16 cellular contexts compared by ENCODE assay signal in genomic region chr9:121472361-121472910, GRCh38. TPM values are rescaled to one million over a fixed set of nuclear protein-coding genes. Genes with fewer than 3 reads are reported as not detected.
A peak's percentile ranks its signal among the peaks of the same experiment; 100 is the strongest.
DNase-seq lines count a peak whose midpoint lies in the region; ATAC-seq, FAIRE-seq and TF ChIP-seq lines count a peak whose summit lies in the region.
"Had no signal": no experiment of that assay in that cellular context is flagged by ENCODE, and none has a peak within 500 bp of the region (broad histone marks: within the 10 kb centered on the region; RNA-seq: fewer than 3 reads in every experiment).

No MANE protein-coding gene starts in this region.

- WGBS in right cardiac atrium, result 87% methylated on average over 8 of the region's 8 CpGs
- 34 to 42% methylated on average over 5 to 8 of the region's 8 CpGs for WGBS in endodermal cell (ENCODE audit: insufficient coverage in 1 of 2, insufficient read length in 1 of 2), 2 experiments
- WGBS in small intestine, 3 donors, result 43 to 66% (median 47%) methylated on average over 8 of the region's 8 CpGs

- H3K4me1 Mint-ChIP-seq in endodermal cell (peaks cover 8% of the 10 kb centered on the region), mesothelial cell of epicardium (no peaks in the 10 kb centered on the region)
- H3K4me1 Mint-ChIP-seq: CD4-positive, CD25-positive, alpha-beta regulatory T cell had no signal

- H3K36me3 ChIP-seq in endodermal cell (ENCODE audit: control insufficient read depth, insufficient read depth, low read length) (no peaks in the 10 kb centered on the region), small intestine (ENCODE audit: control insufficient read depth in 2 of 2, insufficient read depth in 2 of 2, low read length in 2 of 2) (no peaks in the 10 kb centered on the region)
- H3K36me3 ChIP-seq: BLaER1 treated with 17β-estradiol and CSF1 and Interleukin-3, amounts not matched to agents 10 nM and 100 nM had no signal

- H3K27ac ChIP-seq in right cardiac atrium (ENCODE audit: low read length) (peak overlapping the region; percentile 13), endodermal cell (ENCODE audit: low read depth, low read length) (no peak overlapping the region), small intestine (ENCODE audit: low read depth in 1 of 2, low read length in 1 of 2) (no peak overlapping the region)
- H3K27ac ChIP-seq: BLaER1 treated with 17β-estradiol and CSF1 and Interleukin-3, amounts not matched to agents 10 nM and 100 nM had no signal

- FAIRE-seq in small intestine (lab: Jason Lieb, UNC), result no peak
- FAIRE-seq: G401.6, GM12892, H54 had no signal

- H3K27me3 Mint-ChIP-seq in endodermal cell (ENCODE audit: insufficient read depth) (peaks cover 19% of the 10 kb centered on the region), mesothelial cell of epicardium (ENCODE audit: low read depth) (peaks cover 48% of the 10 kb centered on the region)

- no peak for TF ChIP-seq CTCF in endodermal cell (conservative IDR thresholded peaks at IDR 0.05)
- TF ChIP-seq CTCF in mesothelial cell of epicardium (IDR thresholded peaks at IDR 0.05; ENCODE audit: unreplicated experiment), result no peak

- DNase-seq in right cardiac atrium (no peak), left cardiac atrium (no peak), NCI-H526 (lab: John Stamatoyannopoulos, UW) (peak; percentile 12 to 50), endodermal cell (peak; percentile 79), erythroblast (lab: John Stamatoyannopoulos, UW) (no peak), small intestine (no peak), mesothelial cell of epicardium (ENCODE audit: low spot score in 2 of 2, unreplicated experiment in 2 of 2) (no peak)
- DNase-seq: ACHN; CD4-positive, CD25-positive, alpha-beta regulatory T cell; DMS79 had no signal

- no peaks in the 10 kb centered on the region for H3K9me3 ChIP-seq in right cardiac atrium (ENCODE audit: control insufficient read depth, low read length)
- no peaks in the 10 kb centered on the region for H3K9me3 ChIP-seq in endodermal cell (ENCODE audit: control insufficient read depth, low read length)
- no peaks in the 10 kb centered on the region for H3K9me3 ChIP-seq in small intestine (ENCODE audit: control insufficient read depth, low read depth)
- H3K9me3 ChIP-seq: BLaER1 treated with 17β-estradiol and CSF1 and Interleukin-3, amounts not matched to agents 10 nM and 100 nM had no signal

- H3K27me3 ChIP-seq in right cardiac atrium (ENCODE audit: control insufficient read depth, insufficient read depth) (no peaks in the 10 kb centered on the region), endodermal cell (ENCODE audit: control insufficient read depth, insufficient read depth, low read length, poor library complexity, severe bottlenecking) (peaks cover 22% of the 10 kb centered on the region), small intestine (ENCODE audit: control insufficient read depth in 2 of 2, insufficient read depth in 2 of 2, low read length in 2 of 2) (peaks cover 0 to 6% of the 10 kb centered on the region in 2 donors)
- H3K27me3 ChIP-seq: BLaER1 treated with 17β-estradiol and CSF1 and Interleukin-3, amounts not matched to agents 10 nM and 100 nM had no signal

- no peak for TF ChIP-seq POLR2A in erythroblast (IDR thresholded peaks at IDR 0.05; ENCODE audit: low read length)

- H3K9me3 Mint-ChIP-seq in endodermal cell (no peaks in the 10 kb centered on the region), mesothelial cell of epicardium (no peaks in the 10 kb centered on the region)
- H3K9me3 Mint-ChIP-seq: CD4-positive, CD25-positive, alpha-beta regulatory T cell had no signal

- no peak overlapping the region for H3K4me3 ChIP-seq in right cardiac atrium (ENCODE audit: low read length)
- no peak overlapping the region for H3K4me3 ChIP-seq in endodermal cell (ENCODE audit: low read length)
- no peak overlapping the region for H3K4me3 ChIP-seq in small intestine (ENCODE audit: low read depth in 1 of 2, low read length in 2 of 2)
- H3K4me3 ChIP-seq: BLaER1 treated with 17β-estradiol and CSF1 and Interleukin-3, amounts not matched to agents 10 nM and 100 nM had no signal

- H3K36me3 Mint-ChIP-seq in endodermal cell (ENCODE audit: low read depth) (no peaks in the 10 kb centered on the region), mesothelial cell of epicardium (no peaks in the 10 kb centered on the region)
- H3K36me3 Mint-ChIP-seq: CD4-positive, CD25-positive, alpha-beta regulatory T cell had no signal

- H3K27ac Mint-ChIP-seq in endodermal cell, result no peak overlapping the region
- H3K27ac Mint-ChIP-seq in mesothelial cell of epicardium, result no peak overlapping the region
- H3K27ac Mint-ChIP-seq: CD4-positive, CD25-positive, alpha-beta regulatory T cell had no signal

- peaks cover 13% of the 10 kb centered on the region for H3K4me1 ChIP-seq in right cardiac atrium (ENCODE audit: control insufficient read depth, insufficient read depth, low read length)
- H3K4me1 ChIP-seq in endodermal cell (ENCODE audit: control insufficient read depth, insufficient read depth, low read length), result no peaks in the 10 kb centered on the region
- H3K4me1 ChIP-seq in small intestine (ENCODE audit: control insufficient read depth in 2 of 2, insufficient read depth in 1 of 2, low read depth in 1 of 2, low read length in 1 of 2), result no peaks in the 10 kb centered on the region
- H3K4me1 ChIP-seq: BLaER1 treated with 17β-estradiol and CSF1 and Interleukin-3, amounts not matched to agents 10 nM and 100 nM had no signal

- intact Hi-C loops in right cardiac atrium (cut with DNase I), result loop anchor here in 2 of 4 donors (10.0 kb wide), 1 partner anchor 62 kb away; no protein-coding TSS in a partner anchor
- intact Hi-C loops in left cardiac atrium (cut with DNase I), result no loop called here

- ATAC-seq in right cardiac atrium (no peak), left cardiac atrium (no peak), GM18907 (IDR thresholded peaks at IDR 0.05; ENCODE audit: unreplicated experiment) (no peak)

- H3K9ac ChIP-seq in endodermal cell (ENCODE audit: extremely low read depth, low read length, poor library complexity, severe bottlenecking), result no peak overlapping the region
- H3K9ac ChIP-seq: BLaER1 treated with 17β-estradiol and CSF1 and Interleukin-3, amounts not matched to agents 10 nM and 100 nM had no signal

- H3K4me3 Mint-ChIP-seq in endodermal cell (no peak overlapping the region), mesothelial cell of epicardium (no peak overlapping the region)
- H3K4me3 Mint-ChIP-seq: CD4-positive, CD25-positive, alpha-beta regulatory T cell had no signal

RNA-seq across cellular contexts. Expression of gene GGTA1, which starts 27.2 kb away (rescaled TPM):
- total RNA-seq in right cardiac atrium (10 to 100 TPM; 12.3 to 30.1 (median 22.3) TPM), left cardiac atrium (10 to 100 TPM in 1 of 2 donors, 1 to 10 TPM in 1; 8.3 to 19.3 TPM), endodermal cell (not detected), mesothelial cell of epicardium (0.22 TPM in 1 of 3 replicates, not detected in the others)
- polyA plus RNA-seq in right cardiac atrium (42.5 TPM), small intestine (10 to 100 TPM in 1 of 3 donors, 1 to 10 TPM in 1, under 1 TPM in 1; 0.67 to 11.3 (median 4.9) TPM)
- not detected for polyA plus RNA-seq in endodermal cell (2013, experiment 1 of 2)
- not detected for polyA plus RNA-seq in endodermal cell (2013, experiment 2 of 2)
- total RNA-seq: A172 had no signal
- polyA plus RNA-seq: CD4-positive, CD25-positive, alpha-beta regulatory T cell had no signal

Comparison
In these comparisons a context has a peak if more than half of its experiments do, and no peak if none do; other contexts are left out.
1. DNase-seq: peak in NCI-H526 (2 of 2) and endodermal cell (single experiment); none in right cardiac atrium (0 of 3), left cardiac atrium (single experiment), erythroblast (0 of 2), small intestine (single experiment) and mesothelial cell of epicardium (0 of 2).